ENCODE assay signal across 8 cellular contexts in genomic region chr12:98515368-98516183, GRCh38. TPM values are rescaled to one million over a fixed set of nuclear protein-coding genes. Genes with fewer than 3 reads are reported as not detected.
DNase-seq lines count a peak whose midpoint lies in the region; ATAC-seq, FAIRE-seq and TF ChIP-seq lines count a peak whose summit lies in the region.

TMPO (plus strand) TSS chr12:98515590; CDS start chr12:98515868, 278 bp downstream.

- peak within 1 kb of the TSS; percentile 78 for H3K27ac ChIP-seq in keratinocyte (ENCODE audit: control insufficient read depth, insufficient read depth, low read length)

- FAIRE-seq in keratinocyte (lab: Jason Lieb, UNC), result no peak

- H3K4me2 ChIP-seq in keratinocyte (ENCODE audit: control insufficient read depth, extremely low read depth, insufficient read depth, low read depth, low read length), result peak within 1 kb of the TSS; percentile 94

- H2AFZ ChIP-seq in keratinocyte (ENCODE audit: control insufficient read depth, low read length), result peak within 1 kb of the TSS; percentile 96

- H3K79me2 ChIP-seq in keratinocyte (ENCODE audit: control insufficient read depth, insufficient read depth, low read length), result peaks cover 50% of the 10 kb centered on the region

- no peaks in the 10 kb centered on the region for H3K9me1 ChIP-seq in keratinocyte (ENCODE audit: control insufficient read depth, extremely low read depth, insufficient read depth, low read length)

- peaks cover 0 to 3% of the 10 kb centered on the region in 2 experiments for H3K36me3 ChIP-seq in keratinocyte (ENCODE audit: control insufficient read depth in 2 of 2, extremely low read depth in 1 of 2, insufficient read depth in 2 of 2, low read length in 2 of 2)

- dilution Hi-C loops in keratinocyte (cut with MboI; ENCODE audit: extremely low pct_ligation_motif_present, low sequenced_read_pairs), result no loop called here

- H3K27me3 ChIP-seq in keratinocyte (ENCODE audit: control insufficient read depth, extremely low read depth, insufficient read depth, low read length), result no peaks in the 10 kb centered on the region

- no peaks in the 10 kb centered on the region for H4K20me1 ChIP-seq in keratinocyte (ENCODE audit: control insufficient read depth, extremely low read depth, insufficient read depth, low read length)

- TF ChIP-seq CTCF in keratinocyte (optimal IDR thresholded peaks at IDR 0.05 in 1 of 3, IDR thresholded peaks at IDR 0.05 in 1 of 3, conservative IDR thresholded peaks at IDR 0.05 in 1 of 3; ENCODE audit: extremely low read depth in 1 of 3, insufficient read depth in 2 of 3, low read length in 3 of 3), result no peak

- H3K4me3 ChIP-seq in keratinocyte (ENCODE audit: control insufficient read depth in 2 of 3, extremely low read depth in 1 of 3, insufficient read depth in 2 of 3, low read depth in 1 of 3, low read length in 3 of 3), result peak within 1 kb of the TSS; percentile 69 to 94 (median 87)

- H3K9ac ChIP-seq in keratinocyte (ENCODE audit: control insufficient read depth, extremely low read depth, insufficient read depth, low read length), result peak within 1 kb of the TSS; percentile 92

- peaks cover 8% of the 10 kb centered on the region for H3K4me1 ChIP-seq in keratinocyte (ENCODE audit: control insufficient read depth, extremely low read depth, insufficient read depth, low read length)

- DNase-seq in Ammon's horn (ENCODE audit: low spot score) (peak; percentile 92), GM19238 (ENCODE audit: insufficient read length, low spot score) (peak; percentile 85), NCI-H510A (lab: John Stamatoyannopoulos, UW) (peak; percentile 88), cerebellar cortex (ENCODE audit: low spot score) (peak; percentile 89), keratinocyte (ENCODE audit: low read depth, low spot score) (no peak)
- DNase-seq in activated CD4-positive, CD25-positive, alpha-beta regulatory T cell treated with anti-CD3 and anti-CD28 coated beads, Interleukin-2, amount 50 U/mL, for 72 hours, result peak; percentile 96
- DNase-seq in stimulated activated CD4-positive, alpha-beta T cell treated with anti-CD3 and anti-CD28 coated beads, Interleukin-12 subunit alpha, Interleukin-12 subunit beta, amount 100 ng/mL, for 48 hours (ENCODE audit: low read depth in 2 of 3, low spot score in 1 of 3), result peak; percentile 91 to 94 (median 93)

- H3K9me3 ChIP-seq in keratinocyte (ENCODE audit: control insufficient read depth, low read depth, low read length), result no peaks in the 10 kb centered on the region

- ATAC-seq in HG03439 (IDR thresholded peaks at IDR 0.05; ENCODE audit: unreplicated experiment), result peak; percentile 80

RNA-seq across cellular contexts. Expression of gene TMPO, which starts in this region (rescaled TPM):
- polyA plus RNA-seq in keratinocyte, result 10.2 to 41.0 TPM (median 30.5 TPM) in 3 replicates
- 16.5 TPM for polyA plus RNA-seq in keratinocyte (2011; ENCODE audit: low read depth)
- polyA plus RNA-seq in keratinocyte (2011; cell fraction: cytosol; rRNA removed), result 8.9 and 17.9 TPM in 2 replicates
- 10.6 and 16.6 TPM in 2 replicates for polyA plus RNA-seq in keratinocyte (2011; cell fraction: nucleus; rRNA removed)
- 9.8 and 29.2 TPM in 2 replicates for polyA plus RNA-seq in keratinocyte (2012; ENCODE audit: low replicate concordance)
- polyA minus RNA-seq in keratinocyte, result 6.4 to 32.8 TPM (median 6.6 TPM) in 3 replicates
- polyA minus RNA-seq in keratinocyte (2011; cell fraction: cytosol; rRNA and poly(A)+ RNA removed), result 16.5 TPM
- polyA minus RNA-seq in keratinocyte (2011; cell fraction: nucleus; rRNA and poly(A)+ RNA removed), result 11.4 and 16.5 TPM in 2 replicates
